In the genomic region with DNA sequence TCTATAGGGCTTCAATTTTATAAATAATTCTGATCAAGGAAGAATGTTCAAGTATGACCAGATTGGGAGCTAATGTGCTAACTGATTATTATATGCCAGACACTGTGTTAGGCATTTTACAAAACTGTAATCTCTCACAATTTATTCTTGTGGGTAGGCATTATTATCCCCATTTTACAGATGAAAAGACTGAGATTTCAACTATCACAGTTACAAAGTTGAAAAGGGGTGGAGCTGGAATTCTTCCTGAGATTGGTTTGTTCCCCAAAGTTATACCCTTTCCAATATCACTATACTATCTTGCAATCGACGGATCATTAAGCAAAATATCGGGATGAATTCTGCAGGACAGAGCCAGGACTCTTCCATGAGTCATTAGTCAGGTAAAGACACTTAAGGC, we compare ENCODE assay signal across 6 cellular contexts. TPM values are rescaled to one million over a fixed set of nuclear protein-coding genes. Genes with fewer than 3 reads are reported as not detected.
"Had no signal": no experiment of that assay in that cellular context is flagged by ENCODE, and none has a peak within 500 bp of the region (broad histone marks: within the 10 kb centered on the region; RNA-seq: fewer than 3 reads in every experiment).

No MANE protein-coding gene starts in this region.

- H3K27ac ChIP-seq: HL-60 had no signal

- H3K4me1 Mint-ChIP-seq: IgD-negative memory B cell had no signal

- ATAC-seq: HepG2 had no signal

- FAIRE-seq: HepG2, HTR-8/SVneo had no signal

- H3K27ac Mint-ChIP-seq: IgD-negative memory B cell had no signal

- H3K4me3 Mint-ChIP-seq: IgD-negative memory B cell had no signal

- H3K36me3 Mint-ChIP-seq: IgD-negative memory B cell had no signal

- DNase-seq: IMR-90, KBM-7 had no signal

- H3K9me3 Mint-ChIP-seq: IgD-negative memory B cell had no signal

RNA-seq across cellular contexts. Expression of gene TPD52L1, which starts 57.1 kb away (rescaled TPM):
- polyA plus RNA-seq: IgD-negative memory B cell had no signal
